ENCODE assay signal across 23 cellular contexts in the genomic region with DNA sequence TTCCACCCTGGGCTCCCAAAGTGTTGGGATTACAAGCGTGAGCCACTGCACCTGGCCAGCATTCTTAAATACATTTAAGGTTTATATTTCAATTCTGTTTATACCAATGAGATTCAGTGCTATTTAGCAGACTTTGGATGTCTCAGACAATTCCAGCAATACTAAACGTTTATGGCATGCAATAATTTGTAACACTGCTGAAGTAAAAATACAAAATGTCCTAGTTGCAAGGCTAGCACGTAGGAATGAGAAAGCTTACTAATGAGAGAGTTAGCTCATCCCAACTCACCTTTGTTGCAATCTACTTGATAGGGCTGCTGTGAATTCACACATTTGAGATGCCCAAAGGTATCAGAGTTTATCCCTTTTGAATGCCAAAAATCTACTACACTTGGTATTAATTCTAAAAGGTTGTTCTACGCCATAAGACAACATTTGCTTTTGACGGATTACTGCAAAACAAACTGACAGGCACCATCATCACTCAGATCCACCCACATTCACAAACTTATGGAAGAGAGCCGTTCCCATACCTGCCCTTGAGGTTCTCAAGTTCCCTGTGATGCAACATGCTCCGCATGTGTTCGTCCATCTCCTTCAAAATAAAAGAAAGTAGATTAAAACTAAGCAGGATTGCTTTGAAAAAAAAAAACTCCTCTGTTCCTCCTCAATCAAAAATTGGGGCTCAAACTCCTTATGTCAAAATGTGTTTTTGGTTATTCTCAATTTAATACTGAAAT.
"Had no signal": no experiment of that assay in that cellular context is flagged by ENCODE, and none has a peak within 500 bp of the region (broad histone marks: within the 10 kb centered on the region; RNA-seq: fewer than 3 reads in every experiment).

No MANE protein-coding gene starts in this region.

- H3K27me3 Mint-ChIP-seq: activated naive CD8-positive, alpha-beta T cell treated with anti-CD3 and anti-CD28 coated beads, Interleukin-2, amount 10 ng/mL, durations not matched to agents 7 days and 5 days had no signal

- H3K4me1 Mint-ChIP-seq: WTC11 had no signal

- H3K4me3 ChIP-seq: adrenal gland, breast epithelium, K562 had no signal

- H3K9me3 ChIP-seq: adrenal gland, breast epithelium had no signal

- H3K27me3 ChIP-seq: adrenal gland, breast epithelium had no signal

- DNase-seq: activated CD4-positive, alpha-beta T cell treated with anti-CD3 and anti-CD28 coated beads for 48 hours; activated CD4-positive, alpha-beta T cell treated with anti-CD3 and anti-CD28 coated beads, Interleukin-2, amount 50 U/mL, for 4 hours; activated CD4-positive, CD25-positive, alpha-beta regulatory T cell treated with anti-CD3 and anti-CD28 coated beads, Interleukin-2, amount 50 U/mL, for 72 hours; activated CD8-positive, alpha-beta memory T cell treated with anti-CD3 and anti-CD28 coated beads, Interleukin-2, amount 50 U/mL, for 48 hours; activated CD8-positive, alpha-beta T cell treated with anti-CD3 and anti-CD28 coated beads, Interleukin-2, amount 10 ng/mL, durations not matched to agents 7 days and 5 days; activated naive CD4-positive, alpha-beta T cell treated with anti-CD3 and anti-CD28 coated beads, Interleukin-2, amount 50 U/mL, for 16 hours; activated naive CD8-positive, alpha-beta T cell treated with anti-CD3 and anti-CD28 coated beads, Interleukin-2, amount 10 ng/mL, durations not matched to agents 7 days and 5 days; activated T-cell treated with anti-CD3 and anti-CD28 coated beads, Interleukin-2, amount 50 U/mL, for 1 hour; adrenal gland; anterior cingulate cortex; caudate nucleus; Kasumi-1; NCI-H1048; NCI-H146; NCI-H2029; NCI-H446; NCI-H524; PC-3; SHP77 had no signal

- H3K27ac ChIP-seq: adrenal gland, breast epithelium had no signal

- H3K27ac Mint-ChIP-seq: activated CD8-positive, alpha-beta T cell treated with anti-CD3 and anti-CD28 coated beads, Interleukin-2, amount 10 ng/mL, durations not matched to agents 7 days and 5 days; activated naive CD8-positive, alpha-beta T cell treated with anti-CD3 and anti-CD28 coated beads, Interleukin-2, amount 10 ng/mL, durations not matched to agents 7 days and 5 days; T-helper 1 cell treated with Interleukin-12 subunit alpha and Interleukin-12 subunit beta and Interleukin-4 antibody, amounts not matched to agents 30 μg/mL and 1 μg/mL, for 36 hours; WTC11 had no signal

- H3K4me3 Mint-ChIP-seq: activated CD8-positive, alpha-beta T cell treated with anti-CD3 and anti-CD28 coated beads, Interleukin-2, amount 10 ng/mL, durations not matched to agents 7 days and 5 days; activated naive CD8-positive, alpha-beta T cell treated with anti-CD3 and anti-CD28 coated beads, Interleukin-2, amount 10 ng/mL, durations not matched to agents 7 days and 5 days; T-helper 1 cell treated with Interleukin-12 subunit alpha and Interleukin-12 subunit beta and Interleukin-4 antibody, amounts not matched to agents 30 μg/mL and 1 μg/mL, for 36 hours; WTC11 had no signal

- H3K4me1 ChIP-seq: adrenal gland, breast epithelium had no signal

- ATAC-seq: activated CD8-positive, alpha-beta T cell treated with anti-CD3 and anti-CD28 coated beads, Interleukin-2, amount 10 ng/mL, durations not matched to agents 7 days and 5 days; K562; PC-3; WTC11 had no signal

- H3K9me3 Mint-ChIP-seq: activated naive CD8-positive, alpha-beta T cell treated with anti-CD3 and anti-CD28 coated beads, Interleukin-2, amount 10 ng/mL, durations not matched to agents 7 days and 5 days; T-helper 1 cell treated with Interleukin-12 subunit alpha and Interleukin-12 subunit beta and Interleukin-4 antibody, amounts not matched to agents 30 μg/mL and 1 μg/mL, for 36 hours; WTC11 had no signal
